In the genomic region with DNA sequence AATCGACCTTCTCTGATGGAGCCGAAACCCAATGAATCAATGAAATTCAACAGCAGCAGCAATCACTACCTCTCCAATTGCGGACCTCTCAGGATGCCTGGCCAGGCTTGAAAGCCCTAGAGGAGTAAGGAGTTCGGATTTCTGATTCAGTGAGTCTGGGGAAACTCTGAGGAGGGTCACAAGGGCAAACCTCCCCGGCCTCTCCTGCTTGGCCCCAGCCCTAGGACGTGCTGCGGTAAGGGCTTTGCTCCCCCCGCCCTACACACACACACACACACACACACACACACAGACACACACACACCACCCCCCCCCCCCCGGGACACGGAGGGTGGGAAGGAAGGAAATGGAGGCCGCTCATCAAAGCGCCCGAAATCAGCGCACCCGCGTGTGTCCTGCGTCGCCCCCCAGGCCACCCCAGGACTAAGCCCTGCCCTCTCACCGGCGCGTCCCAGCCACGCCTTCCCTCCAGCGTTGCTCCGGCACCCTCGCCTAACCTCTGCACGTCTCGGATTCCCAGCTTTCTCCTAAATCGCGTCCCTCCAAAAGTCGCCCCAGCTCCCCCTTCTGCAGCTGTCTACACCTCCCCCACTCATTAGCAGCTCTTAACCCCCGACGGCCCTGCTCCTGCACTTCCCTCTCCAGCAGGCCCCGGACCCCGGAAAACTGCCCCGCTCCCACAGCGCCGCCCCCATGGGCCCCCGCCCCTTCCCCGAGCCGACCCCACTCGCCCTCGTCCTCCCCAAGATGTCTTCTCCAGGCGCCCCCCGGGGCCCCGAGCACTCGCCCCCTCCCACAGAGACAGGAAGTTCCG, we compare ENCODE assay signal across 8 cellular contexts. TPM values are rescaled to one million over a fixed set of nuclear protein-coding genes. Genes with fewer than 3 reads are reported as not detected.
DNase-seq lines count a peak whose midpoint lies in the region; ATAC-seq and TF ChIP-seq lines count a peak whose summit lies in the region.

No MANE protein-coding gene starts in this region.

- no CpG with 5 or more reads among the region's 47 CpGs for WGBS in H9 (ENCODE audit: extremely low coverage, insufficient read length, low lambda C conversion rate)

- no peak overlapping the region for H3T11ph ChIP-seq in H9 (ENCODE audit: low read length)

- H3K36me3 Mint-ChIP-seq in H9 (ENCODE audit: insufficient read depth in 1 of 3, low read depth in 3 of 3): peaks cover 2 to 7% (median 5%) of the 10 kb centered on the region in 3 experiments; a peak in 4 of 7 replicates

- peak overlapping the region; percentile 96 to 99 for H3K4me3 Mint-ChIP-seq in H9

- peaks cover 26 to 28% of the 10 kb centered on the region in 2 experiments for H3K4me1 Mint-ChIP-seq in H9

- peaks cover 27% of the 10 kb centered on the region; the same call in 1 of the 2 replicates for H3K79me2 ChIP-seq in H9 (ENCODE audit: insufficient read depth, low read length)

- no peak overlapping the region for H2AK5ac ChIP-seq in H9 (ENCODE audit: insufficient read length, low read length)

- H3K9ac ChIP-seq in H9 (ENCODE audit: extremely low read depth, insufficient read length, low read length) (peak overlapping the region; percentile 53), iPS-15b (ENCODE audit: low read depth, low read length) (peak overlapping the region; percentile 77)

- H4K8ac ChIP-seq in H9 (replicated peaks; ENCODE audit: insufficient read length, low read depth, low read length): no peak overlapping the region

- H3K9me3 Mint-ChIP-seq in H9: peaks cover 3% of the 10 kb centered on the region in 2 experiments; a peak in 3 of 5 replicates

- H2BK15ac ChIP-seq in H9 (ENCODE audit: low read depth, low read length): no peak overlapping the region

- DNase-seq in D341Med (ENCODE audit: low spot score): peak; percentile 78
- DNase-seq in H9: peak; percentile 56
- DNase-seq in RPMI8226: peak; percentile 51
- no peak for DNase-seq in ascending aorta (ENCODE audit: low spot score in 2 of 2)
- DNase-seq in stimulated activated CD4-positive, alpha-beta T cell treated with anti-CD3 and anti-CD28 coated beads, Interleukin-12 subunit alpha, Interleukin-12 subunit beta, amount 100 ng/mL, for 4 hours: peak; percentile 19
- no peak for DNase-seq in mucosa of gallbladder (ENCODE audit: low spot score)

- H4K5ac ChIP-seq in H9 (ENCODE audit: insufficient read length, low read depth, low read length): no peak overlapping the region

- no peaks in the 10 kb centered on the region for H3K9me3 ChIP-seq in H9 (ENCODE audit: control insufficient read depth, low read depth, low read length)
- no peaks in the 10 kb centered on the region for H3K9me3 ChIP-seq in ascending aorta
- no peaks in the 10 kb centered on the region for H3K9me3 ChIP-seq in iPS-15b (ENCODE audit: control insufficient read depth, insufficient read depth, low read length)

- H3K36me3 ChIP-seq in ascending aorta: no peaks in the 10 kb centered on the region
- no peaks in the 10 kb centered on the region for H3K36me3 ChIP-seq in iPS-15b (ENCODE audit: control insufficient read depth, insufficient read depth, low read length)

- H3K23me2 ChIP-seq in H9 (ENCODE audit: insufficient read length, low read depth, low read length, poor library complexity, severe bottlenecking): peaks cover 9% of the 10 kb centered on the region

- H4K20me1 ChIP-seq in H9 (ENCODE audit: control insufficient read depth, insufficient read depth, insufficient read length): no peaks in the 10 kb centered on the region

- H3K27ac Mint-ChIP-seq in H9: peak overlapping the region; percentile 86 to 97 (median 96)

- peak overlapping the region; percentile 16; the same call in 1 of the 2 replicates for H3K14ac ChIP-seq in H9 (ENCODE audit: insufficient read depth, low read length)

- TF ChIP-seq CTCF in H9 (conservative IDR thresholded peaks at IDR 0.05) (no peak), ascending aorta (IDR thresholded peaks at IDR 0.05) (no peak)

- H3K23ac ChIP-seq in H9 (ENCODE audit: insufficient read length, low read depth, low read length): no peak overlapping the region

- no peak for ATAC-seq in HG02885 (IDR thresholded peaks at IDR 0.05; ENCODE audit: poor library complexity, unreplicated experiment)

- H2BK5ac ChIP-seq in H9 (ENCODE audit: insufficient read length, low read length): no peak overlapping the region

- H3K27ac ChIP-seq in H9 (ENCODE audit: insufficient read length, low read depth, low read length) (no peak overlapping the region), ascending aorta (peak overlapping the region; percentile 41 to 75)

- H3K4ac ChIP-seq in H9 (ENCODE audit: low read depth, low read length): no peak overlapping the region

- H3K18ac ChIP-seq in H9 (ENCODE audit: insufficient read length, low read depth, low read length): peak overlapping the region; percentile 18

- peaks cover 9% of the 10 kb centered on the region for H3K27me3 Mint-ChIP-seq in H9 (ENCODE audit: low read depth)

- no peak overlapping the region for H4K91ac ChIP-seq in H9 (ENCODE audit: insufficient read length, low read depth, low read length)

- H3K79me1 ChIP-seq in H9 (ENCODE audit: insufficient read depth, low read depth, low read length, poor library complexity, severe bottlenecking): no peaks in the 10 kb centered on the region

- H3K4me1 ChIP-seq in H9 (ENCODE audit: insufficient read depth, low read length) (peaks cover 8% of the 10 kb centered on the region; the same call in 1 of the 2 replicates), ascending aorta (peaks cover 4 to 8% of the 10 kb centered on the region in 2 donors), iPS-15b (ENCODE audit: control insufficient read depth, insufficient read depth, low read length) (peaks cover 13% of the 10 kb centered on the region)

- intact Hi-C loops in ascending aorta (cut with DNase I): loop anchor here (2.0 kb wide), 3 partner anchors 19 to 105 kb away; no protein-coding TSS in a partner anchor

- H2BK12ac ChIP-seq in H9 (ENCODE audit: insufficient read length, low read depth, low read length): no peak overlapping the region

- H3K4me3 ChIP-seq in ascending aorta (peak overlapping the region; percentile 91 to 99), iPS-15b (ENCODE audit: low read depth, low read length) (peak overlapping the region; percentile 85)

- H3K4me2 ChIP-seq in H9 (ENCODE audit: insufficient read depth, insufficient read length, low read length): peak overlapping the region; percentile 66

- no peak overlapping the region for H2BK20ac ChIP-seq in H9 (ENCODE audit: low read depth, low read length, poor library complexity, severe bottlenecking)

- no peak overlapping the region for H2AFZ ChIP-seq in H9 (ENCODE audit: low read length)

- H2BK120ac ChIP-seq in H9 (ENCODE audit: low read depth, low read length, poor library complexity, severe bottlenecking): no peak overlapping the region

- no peaks in the 10 kb centered on the region for H3K27me3 ChIP-seq in H9 (ENCODE audit: insufficient read depth, low read length)
- no peaks in the 10 kb centered on the region for H3K27me3 ChIP-seq in ascending aorta
- H3K27me3 ChIP-seq in iPS-15b (ENCODE audit: control insufficient read depth, insufficient read depth, low read length): no peaks in the 10 kb centered on the region

- no peak overlapping the region for H3K56ac ChIP-seq in H9 (ENCODE audit: insufficient read length, low read depth, low read length)

RNA-seq across cellular contexts. Expression of gene PACSIN2, which starts 0.7 kb away (rescaled TPM):
- total RNA-seq in H9 (2021): 62.3 and 63.9 TPM in 2 replicates
- total RNA-seq in ascending aorta: 95.5 TPM
- 182 TPM for total RNA-seq in mucosa of gallbladder

Comparison
In these comparisons a context has a peak if more than half of its experiments do, and no peak if none do; other contexts are left out.
1. DNase-seq: peak in D341Med (single experiment), H9 (single experiment), RPMI8226 (single experiment) and stimulated activated CD4-positive, alpha-beta T cell treated with anti-CD3 and anti-CD28 coated beads, Interleukin-12 subunit alpha, Interleukin-12 subunit beta, amount 100 ng/mL, for 4 hours (single experiment); none in ascending aorta (0 of 2) and mucosa of gallbladder (single experiment).